Comparison of ENCODE assay signal across 1 cellular context in the genomic region with DNA sequence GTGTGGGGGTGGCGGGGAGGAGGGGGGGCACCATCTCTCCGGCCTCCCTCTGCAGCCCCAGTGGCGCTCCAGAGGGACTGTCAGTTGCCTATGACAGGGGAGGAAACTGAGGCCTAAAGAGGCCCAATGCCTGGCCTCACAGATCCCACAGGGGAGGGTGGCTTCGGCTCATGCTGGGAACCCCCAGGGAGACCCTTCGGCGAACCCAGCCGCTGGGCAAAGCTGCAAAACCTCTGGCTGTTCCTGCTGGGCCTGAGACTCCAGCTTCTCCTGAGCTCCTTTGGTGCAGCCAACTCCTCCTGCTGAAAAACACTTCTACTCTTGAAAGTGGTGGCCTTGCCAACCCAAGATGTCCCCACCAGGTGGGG.
A peak's percentile ranks its signal among the peaks of the same experiment; 100 is the strongest.
TF ChIP-seq lines count a peak whose summit lies in the region.

No MANE protein-coding gene starts in this region.

TF ChIP-seq in HEK293, 187 proteins besides CTCF, POLR2A, EP300 and RAD21 (continued from another document):
- TF ChIP-seq ZNF416 (tag by site-specific recombination; IDR thresholded peaks at IDR 0.05) (no peak), ZFP37 (tag by site-specific recombination; IDR thresholded peaks at IDR 0.05) (no peak), ZNF596 (tag by site-specific recombination; IDR thresholded peaks at IDR 0.05) (no peak), ZNF302 (tag by site-specific recombination; IDR thresholded peaks at IDR 0.05; ENCODE audit: low read depth) (no peak), GLIS2 (tag by site-specific recombination; IDR thresholded peaks at IDR 0.05) (peak; percentile 24; the same call in 1 of the 2 replicates), ZNF221 (tag by site-specific recombination; IDR thresholded peaks at IDR 0.05; ENCODE audit: borderline replicate concordance) (no peak), GLIS1 (tag by site-specific recombination; IDR thresholded peaks at IDR 0.05) (no peak), ZBTB7A (tag by site-specific recombination; IDR thresholded peaks at IDR 0.05; ENCODE audit: low read depth) (no peak), ZNF274 (IDR thresholded peaks at IDR 0.05; ENCODE audit: low read length) (no peak), ZNF274 (tag by site-specific recombination; IDR thresholded peaks at IDR 0.05; ENCODE audit: borderline replicate concordance) (no peak), MZF1 (tag by site-specific recombination; IDR thresholded peaks at IDR 0.05; ENCODE audit: borderline replicate concordance) (no peak), ZNF830 (tag by site-specific recombination; IDR thresholded peaks at IDR 0.05; ENCODE audit: low read depth) (no peak), ZNF664 (tag by site-specific recombination; IDR thresholded peaks at IDR 0.05) (no peak), HOXA7 (CRISPR knock-in tag; IDR thresholded peaks at IDR 0.05; ENCODE audit: borderline replicate concordance) (no peak), GFI1B (tag by site-specific recombination; IDR thresholded peaks at IDR 0.05) (no peak), MEIS1 (CRISPR knock-in tag; IDR thresholded peaks at IDR 0.05; ENCODE audit: borderline replicate concordance) (no peak), TCF7L2 (IDR thresholded peaks at IDR 0.05; ENCODE audit: borderline replicate concordance, low read depth, low read length) (no peak)
- TF ChIP-seq, protein P1, sequence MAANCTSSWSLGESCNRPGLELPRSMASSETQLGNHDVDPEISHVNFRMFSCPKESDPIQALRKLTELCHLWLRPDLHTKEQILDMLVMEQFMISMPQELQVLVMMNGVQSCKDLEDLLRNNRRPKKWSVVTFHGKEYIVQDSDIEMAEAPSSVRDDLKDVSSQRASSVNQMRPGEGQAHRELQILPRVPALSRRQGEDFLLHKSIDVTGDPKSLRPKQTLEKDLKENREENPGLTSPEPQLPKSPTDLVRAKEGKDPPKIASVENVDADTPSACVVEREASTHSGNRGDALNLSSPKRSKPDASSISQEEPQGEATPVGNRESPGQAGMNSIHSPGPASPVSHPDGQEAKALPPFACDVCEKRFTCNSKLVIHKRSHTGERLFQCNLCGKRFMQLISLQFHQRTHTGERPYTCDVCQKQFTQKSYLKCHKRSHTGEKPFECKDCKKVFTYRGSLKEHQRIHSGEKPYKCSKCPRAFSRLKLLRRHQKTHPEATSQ (tag by site-specific recombination; IDR thresholded peaks at IDR 0.05): no peak
- TF ChIP-seq, protein P2, sequence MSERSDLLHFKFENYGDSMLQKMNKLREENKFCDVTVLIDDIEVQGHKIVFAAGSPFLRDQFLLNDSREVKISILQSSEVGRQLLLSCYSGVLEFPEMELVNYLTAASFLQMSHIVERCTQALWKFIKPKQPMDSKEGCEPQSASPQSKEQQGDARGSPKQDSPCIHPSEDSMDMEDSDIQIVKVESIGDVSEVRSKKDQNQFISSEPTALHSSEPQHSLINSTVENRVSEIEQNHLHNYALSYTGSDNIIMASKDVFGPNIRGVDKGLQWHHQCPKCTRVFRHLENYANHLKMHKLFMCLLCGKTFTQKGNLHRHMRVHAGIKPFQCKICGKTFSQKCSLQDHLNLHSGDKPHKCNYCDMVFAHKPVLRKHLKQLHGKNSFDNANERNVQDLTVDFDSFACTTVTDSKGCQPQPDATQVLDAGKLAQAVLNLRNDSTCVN (tag by site-specific recombination; optimal IDR thresholded peaks at IDR 0.05): no peak
- TF ChIP-seq, protein P3, sequence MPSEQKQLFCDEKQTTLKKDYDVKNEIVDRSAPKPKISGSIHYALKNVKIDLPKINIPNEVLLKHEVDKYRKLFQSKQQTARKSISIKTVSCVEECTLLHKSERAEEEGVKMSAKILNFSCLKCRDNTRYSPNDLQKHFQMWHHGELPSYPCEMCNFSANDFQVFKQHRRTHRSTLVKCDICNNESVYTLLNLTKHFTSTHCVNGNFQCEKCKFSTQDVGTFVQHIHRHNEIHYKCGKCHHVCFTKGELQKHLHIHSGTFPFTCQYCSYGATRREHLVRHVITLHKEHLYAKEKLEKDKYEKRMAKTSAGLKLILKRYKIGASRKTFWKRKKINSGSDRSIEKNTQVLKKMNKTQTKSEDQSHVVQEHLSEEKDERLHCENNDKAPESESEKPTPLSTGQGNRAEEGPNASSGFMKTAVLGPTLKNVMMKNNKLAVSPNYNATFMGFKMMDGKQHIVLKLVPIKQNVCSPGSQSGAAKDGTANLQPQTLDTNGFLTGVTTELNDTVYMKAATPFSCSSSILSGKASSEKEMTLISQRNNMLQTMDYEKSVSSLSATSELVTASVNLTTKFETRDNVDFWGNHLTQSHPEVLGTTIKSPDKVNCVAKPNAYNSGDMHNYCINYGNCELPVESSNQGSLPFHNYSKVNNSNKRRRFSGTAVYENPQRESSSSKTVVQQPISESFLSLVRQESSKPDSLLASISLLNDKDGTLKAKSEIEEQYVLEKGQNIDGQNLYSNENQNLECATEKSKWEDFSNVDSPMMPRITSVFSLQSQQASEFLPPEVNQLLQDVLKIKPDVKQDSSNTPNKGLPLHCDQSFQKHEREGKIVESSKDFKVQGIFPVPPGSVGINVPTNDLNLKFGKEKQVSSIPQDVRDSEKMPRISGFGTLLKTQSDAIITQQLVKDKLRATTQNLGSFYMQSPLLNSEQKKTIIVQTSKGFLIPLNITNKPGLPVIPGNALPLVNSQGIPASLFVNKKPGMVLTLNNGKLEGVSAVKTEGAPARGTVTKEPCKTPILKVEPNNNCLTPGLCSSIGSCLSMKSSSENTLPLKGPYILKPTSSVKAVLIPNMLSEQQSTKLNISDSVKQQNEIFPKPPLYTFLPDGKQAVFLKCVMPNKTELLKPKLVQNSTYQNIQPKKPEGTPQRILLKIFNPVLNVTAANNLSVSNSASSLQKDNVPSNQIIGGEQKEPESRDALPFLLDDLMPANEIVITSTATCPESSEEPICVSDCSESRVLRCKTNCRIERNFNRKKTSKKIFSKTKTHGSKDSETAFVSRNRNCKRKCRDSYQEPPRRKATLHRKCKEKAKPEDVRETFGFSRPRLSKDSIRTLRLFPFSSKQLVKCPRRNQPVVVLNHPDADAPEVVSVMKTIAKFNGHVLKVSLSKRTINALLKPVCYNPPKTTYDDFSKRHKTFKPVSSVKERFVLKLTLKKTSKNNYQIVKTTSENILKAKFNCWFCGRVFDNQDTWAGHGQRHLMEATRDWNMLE (tag by site-specific recombination; conservative IDR thresholded peaks at IDR 0.05; ENCODE audit: low read depth): no peak
- TF ChIP-seq, protein P4, sequence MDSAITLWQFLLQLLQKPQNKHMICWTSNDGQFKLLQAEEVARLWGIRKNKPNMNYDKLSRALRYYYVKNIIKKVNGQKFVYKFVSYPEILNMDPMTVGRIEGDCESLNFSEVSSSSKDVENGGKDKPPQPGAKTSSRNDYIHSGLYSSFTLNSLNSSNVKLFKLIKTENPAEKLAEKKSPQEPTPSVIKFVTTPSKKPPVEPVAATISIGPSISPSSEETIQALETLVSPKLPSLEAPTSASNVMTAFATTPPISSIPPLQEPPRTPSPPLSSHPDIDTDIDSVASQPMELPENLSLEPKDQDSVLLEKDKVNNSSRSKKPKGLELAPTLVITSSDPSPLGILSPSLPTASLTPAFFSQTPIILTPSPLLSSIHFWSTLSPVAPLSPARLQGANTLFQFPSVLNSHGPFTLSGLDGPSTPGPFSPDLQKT (IDR thresholded peaks at IDR 0.05; ENCODE audit: borderline replicate concordance, low read depth, low read length): no peak
- TF ChIP-seq, protein P5, sequence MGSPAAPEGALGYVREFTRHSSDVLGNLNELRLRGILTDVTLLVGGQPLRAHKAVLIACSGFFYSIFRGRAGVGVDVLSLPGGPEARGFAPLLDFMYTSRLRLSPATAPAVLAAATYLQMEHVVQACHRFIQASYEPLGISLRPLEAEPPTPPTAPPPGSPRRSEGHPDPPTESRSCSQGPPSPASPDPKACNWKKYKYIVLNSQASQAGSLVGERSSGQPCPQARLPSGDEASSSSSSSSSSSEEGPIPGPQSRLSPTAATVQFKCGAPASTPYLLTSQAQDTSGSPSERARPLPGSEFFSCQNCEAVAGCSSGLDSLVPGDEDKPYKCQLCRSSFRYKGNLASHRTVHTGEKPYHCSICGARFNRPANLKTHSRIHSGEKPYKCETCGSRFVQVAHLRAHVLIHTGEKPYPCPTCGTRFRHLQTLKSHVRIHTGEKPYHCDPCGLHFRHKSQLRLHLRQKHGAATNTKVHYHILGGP (tag by site-specific recombination; IDR thresholded peaks at IDR 0.05): no peak
- TF ChIP-seq, protein P6, sequence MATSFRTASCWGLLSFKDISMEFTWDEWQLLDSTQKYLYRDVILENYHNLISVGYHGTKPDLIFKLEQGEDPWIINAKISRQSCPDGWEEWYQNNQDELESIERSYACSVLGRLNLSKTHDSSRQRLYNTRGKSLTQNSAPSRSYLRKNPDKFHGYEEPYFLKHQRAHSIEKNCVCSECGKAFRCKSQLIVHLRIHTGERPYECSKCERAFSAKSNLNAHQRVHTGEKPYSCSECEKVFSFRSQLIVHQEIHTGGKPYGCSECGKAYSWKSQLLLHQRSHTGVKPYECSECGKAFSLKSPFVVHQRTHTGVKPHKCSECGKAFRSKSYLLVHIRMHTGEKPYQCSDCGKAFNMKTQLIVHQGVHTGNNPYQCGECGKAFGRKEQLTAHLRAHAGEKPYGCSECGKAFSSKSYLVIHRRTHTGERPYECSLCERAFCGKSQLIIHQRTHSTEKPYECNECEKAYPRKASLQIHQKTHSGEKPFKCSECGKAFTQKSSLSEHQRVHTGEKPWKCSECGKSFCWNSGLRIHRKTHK (tag by site-specific recombination; IDR thresholded peaks at IDR 0.05): no peak
- TF ChIP-seq, protein P7, sequence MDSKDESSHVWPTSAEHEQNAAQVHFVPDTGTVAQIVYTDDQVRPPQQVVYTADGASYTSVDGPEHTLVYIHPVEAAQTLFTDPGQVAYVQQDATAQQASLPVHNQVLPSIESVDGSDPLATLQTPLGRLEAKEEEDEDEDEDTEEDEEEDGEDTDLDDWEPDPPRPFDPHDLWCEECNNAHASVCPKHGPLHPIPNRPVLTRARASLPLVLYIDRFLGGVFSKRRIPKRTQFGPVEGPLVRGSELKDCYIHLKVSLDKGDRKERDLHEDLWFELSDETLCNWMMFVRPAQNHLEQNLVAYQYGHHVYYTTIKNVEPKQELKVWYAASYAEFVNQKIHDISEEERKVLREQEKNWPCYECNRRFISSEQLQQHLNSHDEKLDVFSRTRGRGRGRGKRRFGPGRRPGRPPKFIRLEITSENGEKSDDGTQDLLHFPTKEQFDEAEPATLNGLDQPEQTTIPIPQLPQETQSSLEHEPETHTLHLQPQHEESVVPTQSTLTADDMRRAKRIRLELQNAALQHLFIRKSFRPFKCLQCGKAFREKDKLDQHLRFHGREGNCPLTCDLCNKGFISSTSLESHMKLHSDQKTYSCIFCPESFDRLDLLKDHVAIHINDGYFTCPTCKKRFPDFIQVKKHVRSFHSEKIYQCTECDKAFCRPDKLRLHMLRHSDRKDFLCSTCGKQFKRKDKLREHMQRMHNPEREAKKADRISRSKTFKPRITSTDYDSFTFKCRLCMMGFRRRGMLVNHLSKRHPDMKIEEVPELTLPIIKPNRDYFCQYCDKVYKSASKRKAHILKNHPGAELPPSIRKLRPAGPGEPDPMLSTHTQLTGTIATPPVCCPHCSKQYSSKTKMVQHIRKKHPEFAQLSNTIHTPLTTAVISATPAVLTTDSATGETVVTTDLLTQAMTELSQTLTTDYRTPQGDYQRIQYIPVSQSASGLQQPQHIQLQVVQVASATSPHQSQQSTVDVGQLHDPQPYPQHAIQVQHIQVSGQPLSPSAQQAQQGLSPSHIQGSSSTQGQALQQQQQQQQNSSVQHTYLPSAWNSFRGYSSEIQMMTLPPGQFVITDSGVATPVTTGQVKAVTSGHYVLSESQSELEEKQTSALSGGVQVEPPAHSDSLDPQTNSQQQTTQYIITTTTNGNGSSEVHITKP (tag by site-specific recombination; IDR thresholded peaks at IDR 0.05): peak; percentile 38; the same call in 1 of the 2 replicates
